19 cellular contexts compared by ENCODE assay signal in the genomic region with DNA sequence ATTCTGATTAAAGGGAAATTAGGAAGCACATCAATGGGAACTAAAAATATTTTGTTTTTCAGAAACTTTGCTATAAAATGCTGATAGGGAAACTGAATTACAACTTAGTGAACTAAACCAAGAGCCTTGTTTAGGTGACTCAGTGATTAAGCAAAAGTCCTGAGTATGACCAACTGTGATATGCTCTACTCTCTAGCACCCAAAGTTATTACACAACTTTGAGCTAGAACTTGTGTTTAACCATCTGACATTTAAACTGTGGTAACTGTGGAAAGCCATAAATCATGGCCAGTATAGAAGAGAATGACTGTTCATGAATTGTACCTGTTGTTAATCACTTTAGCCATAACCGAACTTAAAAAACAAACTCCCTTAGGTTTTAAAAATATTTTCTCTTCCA.
DNase-seq lines count a peak whose midpoint lies in the region; TF ChIP-seq lines count a peak whose summit lies in the region.
"Had no signal": no experiment of that assay in that cellular context is flagged by ENCODE, and none has a peak within 500 bp of the region (broad histone marks: within the 10 kb centered on the region; RNA-seq: fewer than 3 reads in every experiment).

No MANE protein-coding gene starts in this region.

- no peak for TF ChIP-seq CTCF in progenitor cell of endocrine pancreas (IDR thresholded peaks at IDR 0.05; ENCODE audit: unreplicated experiment)

- peak; percentile 67 for DNase-seq in CD1c-positive myeloid dendritic cell (ENCODE audit: extremely low spot score)
- DNase-seq in M059J (ENCODE audit: low read depth): peak; percentile 50
- peak; percentile 22 for DNase-seq in adipocyte (ENCODE audit: low read depth)
- DNase-seq in iris pigment epithelial cell (ENCODE audit: low read depth): peak; percentile 24
- DNase-seq in dermis blood vessel endothelial cell: no peak
- DNase-seq in medulla oblongata (ENCODE audit: extremely low spot score): no peak
- DNase-seq in activated naive CD4-positive, alpha-beta T cell treated with anti-CD3 and anti-CD28 coated beads, Interleukin-2, amount 10 ng/mL, durations not matched to agents 7 days and 5 days: no peak
- no peak for DNase-seq in progenitor cell of endocrine pancreas (ENCODE audit: low spot score, unreplicated experiment)
- DNase-seq: activated naive CD4-positive, alpha-beta T cell treated with anti-CD3 and anti-CD28 coated beads, Interleukin-2, amount 50 U/mL, for 16 hours; activated T-cell treated with anti-CD3 and anti-CD28 coated beads, Interleukin-2, amount 50 U/mL, for 24 hours; Calu3; NCI-H187 treated with DMSO at 0.1 percent for 48 hours; NCI-H510A treated with DMSO at 0.1 percent for 48 hours; ovary; Peyer's patch; sigmoid colon had no signal

- H3K27me3 Mint-ChIP-seq in activated naive CD4-positive, alpha-beta T cell treated with anti-CD3 and anti-CD28 coated beads, Interleukin-2, amount 10 ng/mL, durations not matched to agents 7 days and 5 days: peaks cover 14% of the 10 kb centered on the region
- no peaks in the 10 kb centered on the region for H3K27me3 Mint-ChIP-seq in progenitor cell of endocrine pancreas

- H3K36me3 Mint-ChIP-seq in activated naive CD4-positive, alpha-beta T cell treated with anti-CD3 and anti-CD28 coated beads, Interleukin-2, amount 10 ng/mL, durations not matched to agents 7 days and 5 days: no peaks in the 10 kb centered on the region
- no peaks in the 10 kb centered on the region for H3K36me3 Mint-ChIP-seq in progenitor cell of endocrine pancreas (ENCODE audit: insufficient read depth)

- no peak overlapping the region for H3K4me3 Mint-ChIP-seq in activated naive CD4-positive, alpha-beta T cell treated with anti-CD3 and anti-CD28 coated beads, Interleukin-2, amount 10 ng/mL, durations not matched to agents 7 days and 5 days
- no peak overlapping the region for H3K4me3 Mint-ChIP-seq in progenitor cell of endocrine pancreas (ENCODE audit: low read depth)
- H3K4me3 Mint-ChIP-seq: activated T-cell treated with anti-CD3 and anti-CD28 coated beads, Interleukin-2, amount 50 U/mL, for 24 hours had no signal

- H3K4me1 Mint-ChIP-seq in activated naive CD4-positive, alpha-beta T cell treated with anti-CD3 and anti-CD28 coated beads, Interleukin-2, amount 10 ng/mL, durations not matched to agents 7 days and 5 days: no peaks in the 10 kb centered on the region
- H3K4me1 Mint-ChIP-seq in progenitor cell of endocrine pancreas (ENCODE audit: low read depth): peaks cover 8% of the 10 kb centered on the region

- H3K36me3 ChIP-seq in adipocyte (ENCODE audit: control insufficient read depth, insufficient read depth, low read length, severe bottlenecking): no peaks in the 10 kb centered on the region
- H3K36me3 ChIP-seq: cardiac muscle cell, ovary, Peyer's patch, sigmoid colon, thoracic aorta had no signal

- peaks cover 4% of the 10 kb centered on the region for H3K27me3 ChIP-seq in adipocyte (replicated peaks; ENCODE audit: control insufficient read depth, insufficient read depth, low read length)
- H3K27me3 ChIP-seq: cardiac muscle cell, ovary, Peyer's patch, sigmoid colon had no signal

- CTCF ChIA-PET in activated naive CD4-positive, alpha-beta T cell treated with anti-CD3 and anti-CD28 coated beads, Interleukin-2, amount 10 ng/mL, durations not matched to agents 7 days and 5 days (lab: Charles Lee): interaction anchor here (1.3 kb wide), 1 partner anchor 10 kb away, joined by 3 read pairs; no protein-coding TSS in a partner anchor

- H3K9me3 Mint-ChIP-seq in activated naive CD4-positive, alpha-beta T cell treated with anti-CD3 and anti-CD28 coated beads, Interleukin-2, amount 10 ng/mL, durations not matched to agents 7 days and 5 days: no peaks in the 10 kb centered on the region
- H3K9me3 Mint-ChIP-seq in progenitor cell of endocrine pancreas (ENCODE audit: low read depth): no peaks in the 10 kb centered on the region
- H3K9me3 Mint-ChIP-seq: activated T-cell treated with anti-CD3 and anti-CD28 coated beads, Interleukin-2, amount 50 U/mL, for 24 hours had no signal

- H3K4me1 ChIP-seq in adipocyte (ENCODE audit: control insufficient read depth, insufficient read depth, low read length): peaks cover 5% of the 10 kb centered on the region
- H3K4me1 ChIP-seq: Peyer's patch, sigmoid colon had no signal

- no peak overlapping the region for H3K27ac Mint-ChIP-seq in activated naive CD4-positive, alpha-beta T cell treated with anti-CD3 and anti-CD28 coated beads, Interleukin-2, amount 10 ng/mL, durations not matched to agents 7 days and 5 days
- H3K27ac Mint-ChIP-seq in progenitor cell of endocrine pancreas: no peak overlapping the region
- H3K27ac Mint-ChIP-seq: activated T-cell treated with anti-CD3 and anti-CD28 coated beads, Interleukin-2, amount 50 U/mL, for 24 hours had no signal

- no peak overlapping the region for H3K9ac ChIP-seq in adipocyte (ENCODE audit: low read length)

- H3K4me3 ChIP-seq in adipocyte (ENCODE audit: low read length): no peak overlapping the region
- H3K4me3 ChIP-seq: cardiac muscle cell, GM12878, ovary, Peyer's patch, sigmoid colon, thoracic aorta had no signal

- peaks cover 4% of the 10 kb centered on the region for H3K9me3 ChIP-seq in adipocyte (ENCODE audit: control insufficient read depth, low read length)
- H3K9me3 ChIP-seq: ovary, Peyer's patch, sigmoid colon, thoracic aorta had no signal

Comparison
In these comparisons a context has a peak if more than half of its experiments do, and no peak if none do; other contexts are left out.
1. DNase-seq: peak in CD1c-positive myeloid dendritic cell (single experiment), M059J (single experiment), adipocyte (single experiment) and iris pigment epithelial cell (single experiment); none in dermis blood vessel endothelial cell (single experiment), medulla oblongata (single experiment), activated naive CD4-positive, alpha-beta T cell treated with anti-CD3 and anti-CD28 coated beads, Interleukin-2, amount 10 ng/mL, durations not matched to agents 7 days and 5 days (single experiment) and progenitor cell of endocrine pancreas (single experiment).